In genomic region chr11:117226388-117227385, GRCh38 we compare ENCODE assay signal across 8 cellular contexts. TPM values are rescaled to one million over a fixed set of nuclear protein-coding genes. Genes with fewer than 3 reads are reported as not detected.
A peak's percentile ranks its signal among the peaks of the same experiment; 100 is the strongest.
DNase-seq lines count a peak whose midpoint lies in the region; ATAC-seq and TF ChIP-seq lines count a peak whose summit lies in the region.

No MANE protein-coding gene starts in this region.

- DNase-seq in DMS 273 treated with DMSO at 0.1 percent for 48 hours (lab: John Stamatoyannopoulos, UW) (peak; percentile 33), H7 (peak; percentile 88), NCI-H1436 treated with DMSO at 0.1 percent for 48 hours (lab: John Stamatoyannopoulos, UW) (peak; percentile 24), breast epithelium (ENCODE audit: low spot score in 2 of 2) (no peak), immature natural killer cell (peak; percentile 63 to 70 (median 64)), smooth muscle cell of the brain vasculature (ENCODE audit: low read depth, low spot score) (peak; percentile 56)

- H3K36me3 ChIP-seq in H7 (replicated peaks; ENCODE audit: control insufficient read depth, insufficient read depth, low read length) = peaks cover 18% of the 10 kb centered on the region
- no peaks in the 10 kb centered on the region for H3K36me3 ChIP-seq in breast epithelium

- peak; percentile 38 to 88 (median 86) for TF ChIP-seq CTCF in breast epithelium (IDR thresholded peaks at IDR 0.05)

- peaks cover 6 to 12% (median 9%) of the 10 kb centered on the region in 3 donors for H3K27me3 Mint-ChIP-seq in immature natural killer cell (ENCODE audit: low read depth in 3 of 3)

- intact Hi-C loops in breast epithelium (cut with DNase I; ENCODE audit: low total_unique reads) = loop anchor here (10.0 kb wide), 1 partner anchor 352 kb away; no protein-coding TSS in a partner anchor

- no peaks in the 10 kb centered on the region for H3K9me3 ChIP-seq in breast epithelium

- H3K4me3 Mint-ChIP-seq in immature natural killer cell = peak overlapping the region in 1 of 5 donors; percentile 21

- no peak overlapping the region for H3K27ac ChIP-seq in breast epithelium

- H3K4me3 ChIP-seq in H7 (ENCODE audit: insufficient read depth, low read depth, low read length) (no peak overlapping the region), breast epithelium (no peak overlapping the region)

- peaks cover 3 to 8% of the 10 kb centered on the region in 2 donors for H3K4me1 ChIP-seq in breast epithelium

- peak; percentile 83 for ATAC-seq in SK-N-SH treated with all-trans-retinoic acid at 6 μM for 48 hours
- no peak for ATAC-seq in GM21423 (IDR thresholded peaks at IDR 0.05; ENCODE audit: unreplicated experiment)

- no peaks in the 10 kb centered on the region for H3K9me3 Mint-ChIP-seq in immature natural killer cell

- H3K27me3 ChIP-seq in H7 (ENCODE audit: control insufficient read depth, insufficient read depth, low read length) (no peaks in the 10 kb centered on the region), breast epithelium (no peaks in the 10 kb centered on the region)

- TF ChIP-seq POLR2A in breast epithelium (IDR thresholded peaks at IDR 0.05) = no peak

- peaks cover 19 to 47% (median 19%) of the 10 kb centered on the region in 3 donors for H3K36me3 Mint-ChIP-seq in immature natural killer cell

- peaks cover 47 to 50% of the 10 kb centered on the region in 2 donors for H3K4me1 Mint-ChIP-seq in immature natural killer cell

- peak overlapping the region; percentile 2 to 84 (median 82) for H3K27ac Mint-ChIP-seq in immature natural killer cell

TF ChIP-seq in SK-N-SH treated with all-trans-retinoic acid at 6 μM for 48 hours, 23 proteins besides CTCF, POLR2A, EP300 and RAD21:
- no peak for TF ChIP-seq GLIS3 (CRISPR knock-in tag; IDR thresholded peaks at IDR 0.05)
- no peak for TF ChIP-seq ZNF8 (CRISPR knock-in tag; IDR thresholded peaks at IDR 0.05)
- TF ChIP-seq ESRRG (CRISPR knock-in tag; IDR thresholded peaks at IDR 0.05) = no peak
- TF ChIP-seq CREB5 (CRISPR knock-in tag; IDR thresholded peaks at IDR 0.05; ENCODE audit: low read depth) = no peak
- TF ChIP-seq TSHZ2 (CRISPR knock-in tag; IDR thresholded peaks at IDR 0.05) = no peak
- no peak for TF ChIP-seq SNAI2 (CRISPR knock-in tag; IDR thresholded peaks at IDR 0.05)
- TF ChIP-seq ZNF70 (CRISPR knock-in tag; IDR thresholded peaks at IDR 0.05) = no peak
- no peak for TF ChIP-seq PATZ1 (CRISPR knock-in tag; IDR thresholded peaks at IDR 0.05; ENCODE audit: borderline replicate concordance)

RNA-seq across cellular contexts. Expression of gene PCSK7, which starts 5.2 kb away (rescaled TPM):
- total RNA-seq in H7 (2014; rRNA removed; shearing (Covaris generic)) = 28.4 and 29.3 TPM in 2 replicates
- total RNA-seq in breast epithelium = 10 to 100 TPM; 43.2 to 51.5 (median 44.2) TPM
- 10 to 100 TPM; 32.8 to 96.3 (median 38.8) TPM for polyA plus RNA-seq in immature natural killer cell

RNA-seq across cellular contexts. Expression of gene RNF214, which starts 5.8 kb away (rescaled TPM):
- total RNA-seq in H7 (2014; rRNA removed; shearing (Covaris generic)) = 10.1 and 14.9 TPM in 2 replicates
- total RNA-seq in breast epithelium = 10 to 100 TPM; 12.3 to 13.3 (median 12.5) TPM
- 1 to 10 TPM; 5.3 to 9.8 (median 8.9) TPM for polyA plus RNA-seq in immature natural killer cell

RNA-seq across cellular contexts. Expression of gene TAGLN, which starts 27.5 kb away (rescaled TPM):
- total RNA-seq in H7 (2014; rRNA removed; shearing (Covaris generic)) = 188 and 343 TPM in 2 replicates
- total RNA-seq in breast epithelium = 1,000 to 10,000 TPM in 2 of 3 donors, 100 to 1,000 TPM in 1; 602 to 1,663 (median 1,380) TPM
- under 1 TPM; 0.08 to 0.40 (median 0.09) TPM for polyA plus RNA-seq in immature natural killer cell

RNA-seq across cellular contexts. Expression of gene SIDT2, which starts 48.1 kb away (rescaled TPM):
- 10.3 and 14.7 TPM in 2 replicates for total RNA-seq in H7 (2014; rRNA removed; shearing (Covaris generic))
- total RNA-seq in breast epithelium = 10 to 100 TPM; 45.2 to 86.7 (median 49.5) TPM
- 1 to 10 TPM; 1.6 to 4.7 (median 1.7) TPM for polyA plus RNA-seq in immature natural killer cell

Comparison
In these comparisons a context has a peak if more than half of its experiments do, and no peak if none do; other contexts are left out.
1. DNase-seq: peak in DMS 273 treated with DMSO at 0.1 percent for 48 hours (single experiment), H7 (single experiment), NCI-H1436 treated with DMSO at 0.1 percent for 48 hours (single experiment), immature natural killer cell (3 of 3) and smooth muscle cell of the brain vasculature (single experiment); none in breast epithelium (0 of 2).